In the genomic region with DNA sequence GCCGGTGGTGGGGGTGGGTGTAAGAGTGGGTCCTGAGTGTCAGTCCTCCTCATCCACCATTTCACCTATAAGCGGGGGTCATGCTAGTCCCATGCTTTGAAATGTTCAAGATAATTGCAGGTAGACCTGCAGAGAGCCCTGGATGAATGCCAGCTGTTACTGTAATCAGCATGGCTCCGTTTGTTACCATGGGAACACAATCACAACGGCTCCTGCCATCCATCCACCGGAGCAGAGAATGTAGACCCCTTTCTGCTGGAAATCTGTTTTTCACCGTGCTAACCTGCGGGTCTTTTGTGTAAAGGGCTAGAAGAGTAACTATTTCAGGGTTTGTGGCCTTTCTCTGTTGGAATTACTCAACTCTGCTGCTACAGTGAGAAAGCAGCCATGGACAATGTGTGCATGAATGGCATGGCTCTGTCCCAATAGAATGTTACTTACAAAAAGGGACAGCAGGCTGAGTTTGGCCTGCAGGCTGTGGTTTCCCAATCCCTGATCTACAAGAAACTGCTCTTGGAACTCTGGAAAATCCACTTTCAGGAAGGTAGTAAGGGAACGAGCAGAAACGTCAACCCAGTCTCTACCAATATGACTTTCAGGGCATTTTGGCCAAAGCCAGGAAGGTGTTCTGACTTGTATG, we compare ENCODE assay signal across 16 cellular contexts. TPM values are rescaled to one million over a fixed set of nuclear protein-coding genes. Genes with fewer than 3 reads are reported as not detected.
DNase-seq lines count a peak whose midpoint lies in the region; ATAC-seq and TF ChIP-seq lines count a peak whose summit lies in the region.
"Had no signal": no experiment of that assay in that cellular context is flagged by ENCODE, and none has a peak within 500 bp of the region (broad histone marks: within the 10 kb centered on the region; RNA-seq: fewer than 3 reads in every experiment).

No MANE protein-coding gene starts in this region.

- peaks cover 58% of the 10 kb centered on the region for H3K4me1 ChIP-seq in osteoblast (ENCODE audit: insufficient read depth, low read length)
- H3K4me1 ChIP-seq: ascending aorta, Caco-2, Peyer's patch had no signal

- H2AFZ ChIP-seq in osteoblast (ENCODE audit: low read length) = no peak overlapping the region

- H3K4me2 ChIP-seq in osteoblast (ENCODE audit: insufficient read depth, low read length) = peak overlapping the region; percentile 30

- no peaks in the 10 kb centered on the region for H3K9me3 ChIP-seq in osteoblast (ENCODE audit: low read depth, low read length)
- H3K9me3 ChIP-seq: ascending aorta, Caco-2, Peyer's patch, thoracic aorta had no signal

- no peaks in the 10 kb centered on the region for H3K9me3 Mint-ChIP-seq in activated CD4-positive, alpha-beta memory T cell treated with anti-CD3 and anti-CD28 coated beads, Interleukin-2, amount 10 ng/mL, durations not matched to agents 7 days and 5 days
- H3K9me3 Mint-ChIP-seq: memory B cell had no signal

- no peaks in the 10 kb centered on the region for H3K36me3 Mint-ChIP-seq in activated CD4-positive, alpha-beta memory T cell treated with anti-CD3 and anti-CD28 coated beads, Interleukin-2, amount 10 ng/mL, durations not matched to agents 7 days and 5 days (ENCODE audit: low read depth)

- TF ChIP-seq CTCF in osteoblast (IDR thresholded peaks at IDR 0.05; ENCODE audit: extremely low read depth, low read depth, low read length) = no peak

- no peaks in the 10 kb centered on the region for H4K20me1 ChIP-seq in osteoblast (ENCODE audit: insufficient read depth, low read length)

- H3K27ac Mint-ChIP-seq in activated CD4-positive, alpha-beta memory T cell treated with anti-CD3 and anti-CD28 coated beads, Interleukin-2, amount 10 ng/mL, durations not matched to agents 7 days and 5 days = no peak overlapping the region
- H3K27ac Mint-ChIP-seq: memory B cell had no signal

- H3K27me3 Mint-ChIP-seq in activated CD4-positive, alpha-beta memory T cell treated with anti-CD3 and anti-CD28 coated beads, Interleukin-2, amount 10 ng/mL, durations not matched to agents 7 days and 5 days = no peaks in the 10 kb centered on the region
- H3K27me3 Mint-ChIP-seq: memory B cell had no signal

- H3K79me2 ChIP-seq in osteoblast (ENCODE audit: insufficient read depth, low read length) = no peaks in the 10 kb centered on the region

- no peaks in the 10 kb centered on the region for H3K27me3 ChIP-seq in osteoblast (ENCODE audit: insufficient read depth, low read length)
- H3K27me3 ChIP-seq: ascending aorta, Peyer's patch had no signal

- ATAC-seq in GM21360 (IDR thresholded peaks at IDR 0.05; ENCODE audit: unreplicated experiment) (no peak), HG03095 (IDR thresholded peaks at IDR 0.05; ENCODE audit: unreplicated experiment) (no peak)

- H3K36me3 ChIP-seq in osteoblast (ENCODE audit: insufficient read depth, low read length) = peaks cover 20% of the 10 kb centered on the region

- POLR2A ChIA-PET in activated CD4-positive, alpha-beta memory T cell treated with anti-CD3 and anti-CD28 coated beads, Interleukin-2, amount 10 ng/mL, durations not matched to agents 7 days and 5 days (lab: Charles Lee) = no interaction called here

- H3K4me3 Mint-ChIP-seq in activated CD4-positive, alpha-beta memory T cell treated with anti-CD3 and anti-CD28 coated beads, Interleukin-2, amount 10 ng/mL, durations not matched to agents 7 days and 5 days = no peak overlapping the region
- H3K4me3 Mint-ChIP-seq: memory B cell had no signal

- H3K4me3 ChIP-seq in osteoblast (ENCODE audit: insufficient read depth, low read length) = no peak overlapping the region
- H3K4me3 ChIP-seq: ascending aorta, Peyer's patch, thoracic aorta had no signal

- DNase-seq in NCI-H1436 (lab: John Stamatoyannopoulos, UW) (peak; percentile 78), NCI-H1436 treated with DMSO at 0.1 percent for 48 hours (lab: John Stamatoyannopoulos, UW) (no peak), NCI-H146 treated with DMSO at 0.1 percent for 48 hours (lab: John Stamatoyannopoulos, UW; ENCODE audit: unreplicated experiment) (peak; percentile 72), amniotic epithelial cell (ENCODE audit: low read depth) (peak; percentile 23), osteoblast (ENCODE audit: insufficient read length, low spot score, missing footprints) (no peak)
- DNase-seq in activated CD4-positive, alpha-beta memory T cell treated with anti-CD3 and anti-CD28 coated beads, Interleukin-2, amount 10 ng/mL, durations not matched to agents 7 days and 5 days = no peak
- DNase-seq: activated T-cell treated with anti-CD3 and anti-CD28 coated beads, Interleukin-2, amount 50 U/mL, for 48 hours; Caco-2; NCI-H1048; Peyer's patch; T-helper 1 cell had no signal

- CTCF ChIA-PET in activated CD4-positive, alpha-beta memory T cell treated with anti-CD3 and anti-CD28 coated beads, Interleukin-2, amount 10 ng/mL, durations not matched to agents 7 days and 5 days (lab: Charles Lee) = interaction anchor here (1.5 kb wide), 1 partner anchor 13 kb away, joined by 5 read pairs; no protein-coding TSS in a partner anchor

- H3K4me1 Mint-ChIP-seq in activated CD4-positive, alpha-beta memory T cell treated with anti-CD3 and anti-CD28 coated beads, Interleukin-2, amount 10 ng/mL, durations not matched to agents 7 days and 5 days = no peaks in the 10 kb centered on the region
- H3K4me1 Mint-ChIP-seq: memory B cell had no signal

- H3K27ac ChIP-seq in osteoblast (ENCODE audit: low read depth, low read length) = peak overlapping the region; percentile 72
- H3K27ac ChIP-seq: ascending aorta, Peyer's patch, thoracic aorta had no signal

RNA-seq across cellular contexts. Expression of gene KCTD10, which starts 36.1 kb away (rescaled TPM):
- 94.6 and 102 TPM in 2 replicates for total RNA-seq in osteoblast
- 10 to 100 TPM; 44.1 to 45.2 TPM for total RNA-seq in activated CD4-positive, alpha-beta memory T cell treated with anti-CD3 and anti-CD28 coated beads, Interleukin-2, amount 10 ng/mL, durations not matched to agents 7 days and 5 days

RNA-seq across cellular contexts. Expression of gene UBE3B, which starts 36.5 kb away (rescaled TPM):
- total RNA-seq in osteoblast = 34.8 and 40.9 TPM in 2 replicates
- 10 to 100 TPM; 35.2 to 37.5 TPM for total RNA-seq in activated CD4-positive, alpha-beta memory T cell treated with anti-CD3 and anti-CD28 coated beads, Interleukin-2, amount 10 ng/mL, durations not matched to agents 7 days and 5 days

Comparison
In these comparisons a context has a peak if more than half of its experiments do, and no peak if none do; other contexts are left out.
1. DNase-seq: peak in NCI-H1436 (single experiment), NCI-H146 treated with DMSO at 0.1 percent for 48 hours (single experiment) and amniotic epithelial cell (single experiment); none in NCI-H1436 treated with DMSO at 0.1 percent for 48 hours (single experiment), osteoblast (single experiment) and activated CD4-positive, alpha-beta memory T cell treated with anti-CD3 and anti-CD28 coated beads, Interleukin-2, amount 10 ng/mL, durations not matched to agents 7 days and 5 days (single experiment).